10 cellular contexts compared by ENCODE assay signal in the genomic region with DNA sequence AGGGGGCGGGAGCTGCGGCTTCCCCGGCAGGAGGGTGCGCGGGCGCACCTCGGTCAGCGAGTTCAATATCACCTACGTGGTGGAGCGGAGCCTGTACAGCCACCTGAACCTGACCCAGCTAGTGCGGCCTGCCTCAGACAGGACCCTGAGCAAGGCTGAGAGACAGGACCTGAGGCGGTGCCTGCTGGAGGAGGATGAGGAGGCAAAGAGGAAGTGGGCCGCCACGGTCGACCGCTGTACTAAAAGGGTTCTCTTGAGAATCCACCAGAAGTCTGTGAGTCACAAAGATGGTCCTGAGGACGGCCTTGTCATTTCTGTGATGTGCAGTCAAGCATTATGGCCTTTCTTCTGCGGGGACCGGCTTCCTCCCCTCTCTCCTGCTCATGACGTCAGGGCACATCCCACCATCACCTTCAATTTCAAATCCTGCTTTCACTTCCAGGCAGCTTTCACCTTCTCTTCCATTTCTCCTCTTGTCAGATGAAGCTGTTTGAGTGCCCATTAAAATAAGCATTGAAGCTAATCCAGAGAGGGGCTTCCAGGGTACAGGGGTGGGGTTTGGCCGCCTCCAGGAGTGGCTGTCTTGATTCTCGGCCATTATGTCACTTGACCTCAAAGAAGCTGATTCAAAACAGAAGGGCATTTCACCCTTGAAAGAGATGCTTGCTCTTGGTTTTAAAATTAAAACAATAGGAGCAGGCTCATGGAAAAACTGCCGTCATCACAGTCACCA.
DNase-seq lines count a peak whose midpoint lies in the region; ATAC-seq and TF ChIP-seq lines count a peak whose summit lies in the region.
"Had no signal": no experiment of that assay in that cellular context is flagged by ENCODE, and none has a peak within 500 bp of the region (broad histone marks: within the 10 kb centered on the region; RNA-seq: fewer than 3 reads in every experiment).

No MANE protein-coding gene starts in this region.

- no peak overlapping the region for H3K4me2 ChIP-seq in PC-3 (ENCODE audit: low read length)

- BruUV-seq in PC-3 (replicated peaks; lab: Mats Ljungman, UMichigan), result no TSS peak

- H3K4me1 ChIP-seq in gastroesophageal sphincter, result peaks cover 4 to 100% (median 14%) of the 10 kb centered on the region in 3 donors
- no peaks in the 10 kb centered on the region for H3K4me1 ChIP-seq in effector memory CD4-positive, alpha-beta T cell (ENCODE audit: control insufficient read depth, insufficient read depth, low read length, poor library complexity, severe bottlenecking)
- peaks cover 12% of the 10 kb centered on the region for H3K4me1 ChIP-seq in PC-3 (ENCODE audit: insufficient read depth, low read length)

- no peaks in the 10 kb centered on the region for H4K20me1 ChIP-seq in PC-3 (ENCODE audit: low read length)

- no peak overlapping the region for H2AFZ ChIP-seq in PC-3 (ENCODE audit: low read length)

- no peaks in the 10 kb centered on the region for H3K79me2 ChIP-seq in PC-3 (ENCODE audit: low read length)

- TF ChIP-seq POLR2A in gastroesophageal sphincter (IDR thresholded peaks at IDR 0.05), result no peak

- H3K27me3 ChIP-seq in gastroesophageal sphincter (no peaks in the 10 kb centered on the region), PC-3 (ENCODE audit: low read length) (no peaks in the 10 kb centered on the region)
- no peaks in the 10 kb centered on the region for H3K27me3 ChIP-seq in effector memory CD4-positive, alpha-beta T cell (replicated peaks; ENCODE audit: control insufficient read depth, insufficient read depth, low read length, poor library complexity, severe bottlenecking)

- CTCF ChIA-PET in PC-3 (lab: Charles Lee), result interaction anchor here (0.6 kb wide), 1 partner anchor 40 kb away, joined by 3 read pairs; no protein-coding TSS in a partner anchor

- H3K4me3 ChIP-seq in gastroesophageal sphincter (no peak overlapping the region), PC-3 (ENCODE audit: low read length) (no peak overlapping the region)
- no peak overlapping the region for H3K4me3 ChIP-seq in effector memory CD4-positive, alpha-beta T cell (ENCODE audit: insufficient read depth, low read depth, low read length, poor library complexity, severe bottlenecking)

- H3K9ac ChIP-seq in PC-3 (ENCODE audit: low read length), result no peak overlapping the region

- POLR2A ChIA-PET in PC-3 (lab: Charles Lee; ENCODE audit: unreplicated experiment), result no interaction called here

- TF ChIP-seq CTCF in GM13976 (IDR thresholded peaks at IDR 0.05; ENCODE audit: borderline replicate concordance, control extremely low read depth, extremely low read depth, insufficient read depth, missing control alignments), result no peak
- TF ChIP-seq CTCF in gastroesophageal sphincter (IDR thresholded peaks at IDR 0.05), result no peak
- no peak for TF ChIP-seq CTCF in PC-3 (conservative IDR thresholded peaks at IDR 0.05; ENCODE audit: low read depth, low read length)

- H3F3A ChIP-seq in PC-3 (ENCODE audit: low read length, unreplicated experiment), result peaks cover 4% of the 10 kb centered on the region

- WGBS in gastroesophageal sphincter (ENCODE audit: low coverage in 1 of 2), 2 donors, result 69 to 78% methylated on average over 9 to 13 of the region's 23 CpGs

- H3K9me3 ChIP-seq in gastroesophageal sphincter, result no peaks in the 10 kb centered on the region
- H3K9me3 ChIP-seq in effector memory CD4-positive, alpha-beta T cell (ENCODE audit: control insufficient read depth, low read length), result no peaks in the 10 kb centered on the region
- H3K9me3 ChIP-seq in PC-3 (ENCODE audit: low read length), result no peaks in the 10 kb centered on the region

- ATAC-seq in GM21447 (IDR thresholded peaks at IDR 0.05; ENCODE audit: unreplicated experiment) (peak; percentile 95), HG03457 (IDR thresholded peaks at IDR 0.05; ENCODE audit: unreplicated experiment) (peak; percentile 89), gastroesophageal sphincter (no peak), PC-3 (no peak)

- intact Hi-C loops in PC-3 (cut with micrococcal nuclease), result no loop called here

- DNase-seq in GM13976 (ENCODE audit: low spot score) (peak; percentile 83), NOMO-1 treated with DMSO at 0.1 percent for 48 hours (lab: John Stamatoyannopoulos, UW; ENCODE audit: unreplicated experiment) (no peak), amniotic stem cell (lab: John Stamatoyannopoulos, UW) (no peak), PC-3 (no peak)
- DNase-seq in effector memory CD4-positive, alpha-beta T cell, result no peak
- DNase-seq: occipital lobe, SIG-M5 had no signal

- H3K9me2 ChIP-seq in PC-3 (replicated peaks; ENCODE audit: low read length), result no peaks in the 10 kb centered on the region

- in situ Hi-C loops in GM13976 (cut with MboI; ENCODE audit: low sequenced_read_pairs, unreplicated experiment), result no loop called here

- H3K27ac ChIP-seq in gastroesophageal sphincter (peak overlapping the region in 3 of 4 donors; percentile 38 to 82 (median 67)), PC-3 (ENCODE audit: low read length) (no peak overlapping the region)
- H3K27ac ChIP-seq in effector memory CD4-positive, alpha-beta T cell (ENCODE audit: insufficient read depth, low read length, poor library complexity, severe bottlenecking), result no peak overlapping the region

- H3K36me3 ChIP-seq in gastroesophageal sphincter (peaks cover 0 to 43% of the 10 kb centered on the region in 2 donors), PC-3 (ENCODE audit: low read depth, low read length) (no peaks in the 10 kb centered on the region)
- H3K36me3 ChIP-seq in effector memory CD4-positive, alpha-beta T cell (ENCODE audit: control insufficient read depth, insufficient read depth, low read length), result no peaks in the 10 kb centered on the region

- no peak for TF ChIP-seq EP300 in gastroesophageal sphincter (IDR thresholded peaks at IDR 0.05)

Comparison
In these comparisons a context has a peak if more than half of its experiments do, and no peak if none do; other contexts are left out.
1. ATAC-seq: peak in GM21447 (single experiment) and HG03457 (single experiment); none in gastroesophageal sphincter (single experiment) and PC-3 (single experiment).
2. H3K27ac ChIP-seq: peak in gastroesophageal sphincter (3 of 4); none in effector memory CD4-positive, alpha-beta T cell (single experiment) and PC-3 (single experiment).